Comparison of ENCODE assay signal across 8 cellular contexts in genomic region chr2:64750001-64750816, GRCh38.
A peak's percentile ranks its signal among the peaks of the same experiment; 100 is the strongest.
DNase-seq lines count a peak whose midpoint lies in the region; ATAC-seq, FAIRE-seq and TF ChIP-seq lines count a peak whose summit lies in the region.

No MANE protein-coding gene starts in this region.

- in situ Hi-C loops in Panc1 (cut with HindIII; ENCODE audit: low pct_unique_long_range_greater_than_20kb, low sequenced_read_pairs) = no loop called here

- H3K4me1 Mint-ChIP-seq in activated naive CD4-positive, alpha-beta T cell treated with anti-CD3 and anti-CD28 coated beads for 36 hours (ENCODE audit: low read depth) = peaks cover 32% of the 10 kb centered on the region
- H3K4me1 Mint-ChIP-seq in neural crest cell = peaks cover 22% of the 10 kb centered on the region

- no peak for TF ChIP-seq EP300 in tibial nerve (IDR thresholded peaks at IDR 0.05)

- H3K27me3 ChIP-seq in Panc1 (ENCODE audit: control insufficient read depth, insufficient read depth, low read length) (no peaks in the 10 kb centered on the region), tibial nerve (no peaks in the 10 kb centered on the region)

- no peaks in the 10 kb centered on the region for H3K9me3 ChIP-seq in Panc1 (ENCODE audit: control insufficient read depth, insufficient read depth, low read depth, low read length)
- H3K9me3 ChIP-seq in tibial nerve = no peaks in the 10 kb centered on the region

- H3K36me3 ChIP-seq in Panc1 (ENCODE audit: control insufficient read depth, insufficient read depth, low read length) (no peaks in the 10 kb centered on the region; the same call in 1 of the 2 replicates), tibial nerve (no peaks in the 10 kb centered on the region)

- POLR2A ChIA-PET in Panc1 (lab: Charles Lee) = interaction anchor here (0.5 to 1.9 kb wide), 7 partner anchors 12 to 656 kb away, joined by 3 to 8 read pairs (median 5); no protein-coding TSS in a partner anchor

- peak overlapping the region; percentile 89 for H3K27ac Mint-ChIP-seq in activated naive CD4-positive, alpha-beta T cell treated with anti-CD3 and anti-CD28 coated beads for 36 hours
- H3K27ac Mint-ChIP-seq in neural crest cell (ENCODE audit: unreplicated experiment) = peak overlapping the region; percentile 99

- H3K4me3 Mint-ChIP-seq in activated naive CD4-positive, alpha-beta T cell treated with anti-CD3 and anti-CD28 coated beads for 36 hours = peak overlapping the region; percentile 99
- peak overlapping the region; percentile 96 for H3K4me3 Mint-ChIP-seq in neural crest cell

- 0% methylated on average over 35 to 38 of the region's 38 CpGs for WGBS in tibial nerve, 2 donors

- peak; percentile 67 for DNase-seq in DMS53 (lab: John Stamatoyannopoulos, UW)
- no peak for DNase-seq in DMS53 treated with DMSO at 0.1 percent for 48 hours (lab: John Stamatoyannopoulos, UW; ENCODE audit: unreplicated experiment)
- no peak for DNase-seq in Panc1 (ENCODE audit: low read depth, low spot score)
- peak; percentile 55 for DNase-seq in activated naive CD4-positive, alpha-beta T cell treated with anti-CD3 and anti-CD28 coated beads for 36 hours
- peak; percentile 16 to 20 for DNase-seq in frontal cortex (ENCODE audit: low spot score in 2 of 2)
- DNase-seq in neural crest cell (ENCODE audit: low read depth, low spot score) = peak; percentile 20
- DNase-seq in tibial nerve (ENCODE audit: low spot score in 2 of 2) = peak; percentile 46 to 54

- TF ChIP-seq CTCF in Panc1 (IDR thresholded peaks at IDR 0.05) (peak; percentile 37), neural crest cell (conservative IDR thresholded peaks at IDR 0.05) (peak; percentile 28), tibial nerve (IDR thresholded peaks at IDR 0.05) (peak in 1 of 5 experiments; percentile 55)

- H3K27ac ChIP-seq in Panc1 (ENCODE audit: low read length) (peak overlapping the region; percentile 97), tibial nerve (peak overlapping the region; percentile 96 to 100 (median 97))

- intact Hi-C loops in Panc1 (cut with micrococcal nuclease; ENCODE audit: unreplicated experiment) = loop anchor here (5.0 kb wide), 1 partner anchor 117 kb away; no protein-coding TSS in a partner anchor
- intact Hi-C loops in activated naive CD4-positive, alpha-beta T cell treated with anti-CD3 and anti-CD28 coated beads for 36 hours (cut with micrococcal nuclease) = loop anchor here (1.0 to 10.0 kb wide), 8 partner anchors 50 to 908 kb away; partner anchors contain the start of genes CEP68, SPRED2 and UGP2

- H3K27me3 Mint-ChIP-seq in activated naive CD4-positive, alpha-beta T cell treated with anti-CD3 and anti-CD28 coated beads for 36 hours (ENCODE audit: low read depth) = no peaks in the 10 kb centered on the region
- peaks cover 7% of the 10 kb centered on the region for H3K27me3 Mint-ChIP-seq in neural crest cell (ENCODE audit: low read depth)

- BruUV-seq in Panc1 (replicated peaks; lab: Mats Ljungman, UMichigan) = no TSS peak

- peak overlapping the region; percentile 94 to 98 for H3K4me3 ChIP-seq in Panc1 (ENCODE audit: low read depth in 2 of 2, low read length in 2 of 2)
- H3K4me3 ChIP-seq in tibial nerve = peak overlapping the region; percentile 55 to 88 (median 80)

- ATAC-seq in Panc1 = 0 out of 2 replicates have a peak, but pooled peaks have one; percentile 5
- no peak for ATAC-seq in GM18867 (IDR thresholded peaks at IDR 0.05; ENCODE audit: unreplicated experiment)

- no peaks in the 10 kb centered on the region for H3K36me3 Mint-ChIP-seq in activated naive CD4-positive, alpha-beta T cell treated with anti-CD3 and anti-CD28 coated beads for 36 hours (ENCODE audit: low read depth)
- H3K36me3 Mint-ChIP-seq in neural crest cell (ENCODE audit: low read depth) = no peaks in the 10 kb centered on the region

- no peak for TF ChIP-seq POLR2A in tibial nerve (IDR thresholded peaks at IDR 0.05)

- CTCF ChIA-PET in Panc1 (lab: Charles Lee) = interaction anchor here (0.6 to 1.8 kb wide), 10 partner anchors 8 to 966 kb away, joined by 4 to 12 read pairs (median 7); no protein-coding TSS in a partner anchor
- CTCF ChIA-PET in activated naive CD4-positive, alpha-beta T cell treated with anti-CD3 and anti-CD28 coated beads for 36 hours (lab: Charles Lee) = interaction anchor here (0.9 to 4.8 kb wide), 13 partner anchors 9 to 143 kb away, joined by 3 to 37 read pairs (median 4); partner anchors contain the start of gene SERTAD2

- H3K9me3 Mint-ChIP-seq in activated naive CD4-positive, alpha-beta T cell treated with anti-CD3 and anti-CD28 coated beads for 36 hours = no peaks in the 10 kb centered on the region
- H3K9me3 Mint-ChIP-seq in neural crest cell = no peaks in the 10 kb centered on the region

- FAIRE-seq in frontal cortex (lab: Jason Lieb, UNC) = no peak

- H3K4me1 ChIP-seq in Panc1 (ENCODE audit: control insufficient read depth, insufficient read depth, low read length) (peaks cover 37% of the 10 kb centered on the region), tibial nerve (peaks cover 0 to 52% (median 13%) of the 10 kb centered on the region in 4 donors)

Comparison
In these comparisons a context has a peak if more than half of its experiments do, and no peak if none do; other contexts are left out.
1. DNase-seq: peak in DMS53 (single experiment), activated naive CD4-positive, alpha-beta T cell treated with anti-CD3 and anti-CD28 coated beads for 36 hours (single experiment), frontal cortex (2 of 2), neural crest cell (single experiment) and tibial nerve (2 of 2); none in DMS53 treated with DMSO at 0.1 percent for 48 hours (single experiment) and Panc1 (single experiment).